Comparison of ENCODE assay signal across 8 cellular contexts in the genomic region with DNA sequence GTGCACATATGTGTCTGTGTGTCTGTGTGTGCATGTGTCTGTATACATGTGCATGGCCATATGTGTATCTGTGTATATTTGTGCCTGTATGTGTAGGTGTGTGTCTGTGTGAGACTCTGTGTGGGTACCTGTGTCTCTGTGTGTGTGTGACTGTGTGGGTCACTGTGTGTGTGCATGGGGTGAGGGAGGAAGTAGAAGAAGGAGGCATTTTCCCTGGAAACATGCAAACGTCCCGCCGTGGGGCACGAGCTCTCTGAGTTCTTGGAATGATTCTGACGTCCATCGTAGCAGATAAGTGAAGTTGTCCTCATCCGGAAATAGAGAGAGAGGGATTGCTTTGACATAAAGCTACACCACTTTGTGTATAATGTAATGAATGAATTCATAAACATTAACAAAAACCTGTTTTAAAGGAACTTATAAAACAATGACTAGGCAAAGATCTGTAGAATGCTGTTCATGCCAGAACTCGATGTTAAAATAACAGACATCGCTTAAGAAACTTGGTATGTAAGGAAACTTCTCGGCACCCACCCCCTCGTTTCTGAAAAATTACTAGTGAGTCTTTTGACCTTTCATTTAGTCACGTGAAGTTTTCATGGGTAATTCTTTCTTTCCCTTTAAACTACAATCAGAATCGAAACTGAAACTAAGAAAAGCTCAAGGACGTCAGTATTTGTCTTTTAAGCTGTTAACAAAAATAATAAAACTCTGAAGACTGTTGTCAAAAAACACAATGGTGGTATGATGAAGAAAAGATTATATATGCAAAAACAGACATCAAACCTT. TPM values are rescaled to one million over a fixed set of nuclear protein-coding genes. Genes with fewer than 3 reads are reported as not detected.
A peak's percentile ranks its signal among the peaks of the same experiment; 100 is the strongest.
DNase-seq lines count a peak whose midpoint lies in the region; ATAC-seq, FAIRE-seq and TF ChIP-seq lines count a peak whose summit lies in the region.

No MANE protein-coding gene starts in this region.

- H3K4me3 Mint-ChIP-seq in activated CD8-positive, alpha-beta memory T cell treated with anti-CD3 and anti-CD28 coated beads, Interleukin-2, amount 10 ng/mL, durations not matched to agents 7 days and 5 days: peak overlapping the region; percentile 63

- H3K4me3 ChIP-seq in lower lobe of right lung: peak overlapping the region; percentile 47

- intact Hi-C loops in lower lobe of right lung (cut with DNase I): no loop called here

- H3K27ac Mint-ChIP-seq in activated CD8-positive, alpha-beta memory T cell treated with anti-CD3 and anti-CD28 coated beads, Interleukin-2, amount 10 ng/mL, durations not matched to agents 7 days and 5 days: peak overlapping the region; percentile 91

- H3K27me3 Mint-ChIP-seq in activated CD8-positive, alpha-beta memory T cell treated with anti-CD3 and anti-CD28 coated beads, Interleukin-2, amount 10 ng/mL, durations not matched to agents 7 days and 5 days: no peaks in the 10 kb centered on the region

- peaks cover 34% of the 10 kb centered on the region for H3K4me1 ChIP-seq in lower lobe of right lung

- DNase-seq in activated CD8-positive, alpha-beta memory T cell treated with anti-CD3 and anti-CD28 coated beads, Interleukin-2, amount 10 ng/mL, durations not matched to agents 7 days and 5 days: no peak
- DNase-seq in activated CD8-positive, alpha-beta memory T cell treated with anti-CD3 and anti-CD28 coated beads, Interleukin-2, amount 50 U/mL, for 48 hours: no peak
- DNase-seq in RCC 7860 (ENCODE audit: low spot score) (peak; percentile 45), caudate nucleus (lab: John Stamatoyannopoulos, UW) (no peak), lower lobe of right lung (no peak), superior temporal gyrus (ENCODE audit: extremely low spot score) (peak; percentile 54), NCI-H345 treated with DMSO at 0.1 percent for 48 hours (lab: John Stamatoyannopoulos, UW; ENCODE audit: unreplicated experiment) (no peak), DMS 273 treated with DMSO at 0.1 percent for 48 hours (lab: John Stamatoyannopoulos, UW) (no peak)

- peak; percentile 51 for FAIRE-seq in RCC 7860 (lab: Jason Lieb, UNC)

- H3K27ac ChIP-seq in caudate nucleus (ENCODE audit: low read depth, low read length) (peak overlapping the region; percentile 5), lower lobe of right lung (peak overlapping the region; percentile 76)

- peaks cover 43% of the 10 kb centered on the region for H3K4me1 Mint-ChIP-seq in activated CD8-positive, alpha-beta memory T cell treated with anti-CD3 and anti-CD28 coated beads, Interleukin-2, amount 10 ng/mL, durations not matched to agents 7 days and 5 days

- no peaks in the 10 kb centered on the region for H3K27me3 ChIP-seq in lower lobe of right lung (ENCODE audit: low read depth)

- ATAC-seq in activated CD8-positive, alpha-beta memory T cell treated with anti-CD3 and anti-CD28 coated beads, Interleukin-2, amount 10 ng/mL, durations not matched to agents 7 days and 5 days: peak; percentile 72
- ATAC-seq in lower lobe of right lung: peak; percentile 59 to 64

- CTCF ChIA-PET in activated CD8-positive, alpha-beta memory T cell treated with anti-CD3 and anti-CD28 coated beads, Interleukin-2, amount 10 ng/mL, durations not matched to agents 7 days and 5 days (lab: Charles Lee): interaction anchor here (0.7 to 2.7 kb wide), 7 partner anchors 9 to 105 kb away, joined by 3 to 7 read pairs (median 3); no protein-coding TSS in a partner anchor

- no peaks in the 10 kb centered on the region for H3K9me3 Mint-ChIP-seq in activated CD8-positive, alpha-beta memory T cell treated with anti-CD3 and anti-CD28 coated beads, Interleukin-2, amount 10 ng/mL, durations not matched to agents 7 days and 5 days (ENCODE audit: low read depth)

- H3K9me3 ChIP-seq in lower lobe of right lung: no peaks in the 10 kb centered on the region

- H3K36me3 ChIP-seq in lower lobe of right lung: no peaks in the 10 kb centered on the region

- peaks cover 4% of the 10 kb centered on the region for H3K36me3 Mint-ChIP-seq in activated CD8-positive, alpha-beta memory T cell treated with anti-CD3 and anti-CD28 coated beads, Interleukin-2, amount 10 ng/mL, durations not matched to agents 7 days and 5 days

- TF ChIP-seq CTCF in lower lobe of right lung (IDR thresholded peaks at IDR 0.05): no peak

RNA-seq across cellular contexts. Expression of a gene that starts 43.6 kb away (rescaled TPM):
- 100 to 1,000 TPM; 149 to 208 TPM for total RNA-seq in activated CD8-positive, alpha-beta memory T cell treated with anti-CD3 and anti-CD28 coated beads, Interleukin-2, amount 10 ng/mL, durations not matched to agents 7 days and 5 days
- total RNA-seq in lower lobe of right lung: 242 TPM

Comparison
In these comparisons a context has a peak if more than half of its experiments do, and no peak if none do; other contexts are left out.
1. DNase-seq: peak in RCC 7860 (single experiment) and superior temporal gyrus (single experiment); none in activated CD8-positive, alpha-beta memory T cell treated with anti-CD3 and anti-CD28 coated beads, Interleukin-2, amount 10 ng/mL, durations not matched to agents 7 days and 5 days (single experiment), activated CD8-positive, alpha-beta memory T cell treated with anti-CD3 and anti-CD28 coated beads, Interleukin-2, amount 50 U/mL, for 48 hours (single experiment), caudate nucleus (0 of 61), lower lobe of right lung (single experiment), NCI-H345 treated with DMSO at 0.1 percent for 48 hours (single experiment) and DMS 273 treated with DMSO at 0.1 percent for 48 hours (single experiment).